Comparison of ENCODE assay signal across 23 cellular contexts in genomic region chr16:17246974-17247718, GRCh38.
DNase-seq lines count a peak whose midpoint lies in the region; ATAC-seq, FAIRE-seq and TF ChIP-seq lines count a peak whose summit lies in the region.
"Had no signal": no experiment of that assay in that cellular context is flagged by ENCODE, and none has a peak within 500 bp of the region (broad histone marks: within the 10 kb centered on the region; RNA-seq: fewer than 3 reads in every experiment).

No MANE protein-coding gene starts in this region.

- H3K27me3 Mint-ChIP-seq in activated naive CD8-positive, alpha-beta T cell treated with anti-CD3 and anti-CD28 coated beads, Interleukin-2, amount 10 ng/mL, durations not matched to agents 7 days and 5 days, result no peaks in the 10 kb centered on the region
- no peaks in the 10 kb centered on the region for H3K27me3 Mint-ChIP-seq in activated naive CD8-positive, alpha-beta T cell treated with anti-CD3 and anti-CD28 coated beads for 36 hours
- H3K27me3 Mint-ChIP-seq in type B pancreatic cell, result peaks cover 5% of the 10 kb centered on the region
- H3K27me3 Mint-ChIP-seq: CD4-positive, alpha-beta T cell had no signal

- no peak for DNase-seq in activated naive CD8-positive, alpha-beta T cell treated with anti-CD3 and anti-CD28 coated beads, Interleukin-2, amount 10 ng/mL, durations not matched to agents 7 days and 5 days
- no peak for DNase-seq in activated naive CD8-positive, alpha-beta T cell treated with anti-CD3 and anti-CD28 coated beads for 36 hours
- peak; percentile 68 for DNase-seq in NCI-H2029 (lab: John Stamatoyannopoulos, UW)
- DNase-seq in K562 (ENCODE audit: extremely low read depth in 1 of 4, low spot score in 3 of 4), result no peak
- DNase-seq in stomach, result peak; percentile 44
- DNase-seq in type B pancreatic cell (ENCODE audit: extremely low spot score, unreplicated experiment), result no peak
- DNase-seq in NCI-H748 treated with DMSO at 0.1 percent for 48 hours (lab: John Stamatoyannopoulos, UW), result no peak
- DNase-seq: BE2C; CD4-positive, alpha-beta T cell; EL; GF-D8; IMR-90; Karpas-422; MV-4-11; NCI-H1417; NCI-H1694 treated with DMSO at 0.1 percent for 48 hours; NCI-H2107; NCI-H446 treated with DMSO at 0.1 percent for 48 hours; NCI-H82; Right ventricle myocardium superior had no signal

- H3K4me1 ChIP-seq in K562 (replicated peaks in 1 of 2; ENCODE audit: control insufficient read depth in 2 of 2, insufficient read depth in 2 of 2, low read length in 2 of 2) (no peaks in the 10 kb centered on the region), stomach (peaks cover 5 to 20% (median 12%) of the 10 kb centered on the region in 4 donors)
- H3K4me1 ChIP-seq: A549, BE2C had no signal

- CTCF ChIA-PET in K562 (lab: Yijun Ruan, JAX; ENCODE audit: low intra/inter-chr PET ratio), result no interaction called here

- peaks cover 17% of the 10 kb centered on the region for H3K4me1 Mint-ChIP-seq in activated naive CD8-positive, alpha-beta T cell treated with anti-CD3 and anti-CD28 coated beads, Interleukin-2, amount 10 ng/mL, durations not matched to agents 7 days and 5 days
- H3K4me1 Mint-ChIP-seq in activated naive CD8-positive, alpha-beta T cell treated with anti-CD3 and anti-CD28 coated beads for 36 hours, result peaks cover 15% of the 10 kb centered on the region
- no peaks in the 10 kb centered on the region for H3K4me1 Mint-ChIP-seq in type B pancreatic cell (ENCODE audit: unreplicated experiment)

- no peak for TF ChIP-seq RAD21 in K562 (CRISPR knock-in tag; conservative IDR thresholded peaks at IDR 0.05 in 1 of 2, IDR thresholded peaks at IDR 0.05 in 1 of 2)

- no peaks in the 10 kb centered on the region for H3K9me1 ChIP-seq in K562 (ENCODE audit: control insufficient read depth, insufficient read depth, low read length)

- H3K36me3 ChIP-seq in K562 (ENCODE audit: control insufficient read depth, insufficient read depth, low read length) (no peaks in the 10 kb centered on the region), stomach (no peaks in the 10 kb centered on the region)
- H3K36me3 ChIP-seq: BE2C had no signal

- no peak for ATAC-seq in activated naive CD8-positive, alpha-beta T cell treated with anti-CD3 and anti-CD28 coated beads, Interleukin-2, amount 10 ng/mL, durations not matched to agents 7 days and 5 days (ENCODE audit: low read depth)
- no peak for ATAC-seq in K562
- no peak for ATAC-seq in GM21526 (IDR thresholded peaks at IDR 0.05; ENCODE audit: low FRiP score, unreplicated experiment)
- ATAC-seq: A549 had no signal

- BruUV-seq in K562 (replicated peaks; lab: Mats Ljungman, UMichigan), result no TSS peak

- WGBS in K562 (ENCODE audit: insufficient coverage, low coverage, missing lambda C conversion rate), result 0% methylated on average over 9 of the region's 10 CpGs
- WGBS in stomach, 5 donors, result 39 to 67% (median 54%) methylated on average over 10 of the region's 10 CpGs

- no peak overlapping the region for H3K4me3 Mint-ChIP-seq in activated naive CD8-positive, alpha-beta T cell treated with anti-CD3 and anti-CD28 coated beads, Interleukin-2, amount 10 ng/mL, durations not matched to agents 7 days and 5 days
- no peak overlapping the region for H3K4me3 Mint-ChIP-seq in activated naive CD8-positive, alpha-beta T cell treated with anti-CD3 and anti-CD28 coated beads for 36 hours
- H3K4me3 Mint-ChIP-seq in type B pancreatic cell, result no peak overlapping the region
- H3K4me3 Mint-ChIP-seq: CD4-positive, alpha-beta T cell had no signal

- TF ChIP-seq EP300 in K562 (IDR thresholded peaks at IDR 0.05; ENCODE audit: low read length) (no peak), stomach (IDR thresholded peaks at IDR 0.05) (no peak)

- intact Hi-C loops in K562 (cut with micrococcal nuclease) (no loop called here), stomach (cut with DNase I; ENCODE audit: low total_unique reads) (no loop called here)

- H3K79me2 ChIP-seq in K562 (ENCODE audit: control insufficient read depth, insufficient read depth, low read length), result no peaks in the 10 kb centered on the region

- H3K27ac ChIP-seq in K562 (ENCODE audit: extremely low read depth, low read depth, low read length), result no peak overlapping the region
- H3K27ac ChIP-seq in stomach, result peak overlapping the region in 3 of 5 donors; percentile 0 to 66 (median 10)
- H3K27ac ChIP-seq: A549 had no signal

- H3K4me3 ChIP-seq in K562 (no peak overlapping the region), stomach (no peak overlapping the region)
- H3K4me3 ChIP-seq: A549 had no signal

- no peak for FAIRE-seq in K562 (lab: Jason Lieb, UNC)
- FAIRE-seq: A549, H54 had no signal

- no peak overlapping the region for H3K4me2 ChIP-seq in K562 (ENCODE audit: insufficient read depth, low read length)
- H3K4me2 ChIP-seq: A549 had no signal

- peaks cover 52% of the 10 kb centered on the region for H3K36me3 Mint-ChIP-seq in activated naive CD8-positive, alpha-beta T cell treated with anti-CD3 and anti-CD28 coated beads, Interleukin-2, amount 10 ng/mL, durations not matched to agents 7 days and 5 days
- H3K36me3 Mint-ChIP-seq in activated naive CD8-positive, alpha-beta T cell treated with anti-CD3 and anti-CD28 coated beads for 36 hours, result peaks cover 5% of the 10 kb centered on the region
- no peaks in the 10 kb centered on the region for H3K36me3 Mint-ChIP-seq in type B pancreatic cell

- in situ Hi-C loops in K562 (cut with MboI), result no loop called here

- TF ChIP-seq POLR2A in K562 (conservative IDR thresholded peaks at IDR 0.05) (no peak), stomach (IDR thresholded peaks at IDR 0.05) (no peak)

- TF ChIP-seq CTCF in K562 (IDR thresholded peaks at IDR 0.05 in 2 of 3, conservative IDR thresholded peaks at IDR 0.05 in 1 of 3; ENCODE audit: insufficient read depth in 2 of 3, low read depth in 1 of 3, low read length in 3 of 3) (no peak), stomach (IDR thresholded peaks at IDR 0.05) (no peak), type B pancreatic cell (conservative IDR thresholded peaks at IDR 0.05) (no peak)

- POLR2A ChIA-PET in activated naive CD8-positive, alpha-beta T cell treated with anti-CD3 and anti-CD28 coated beads, Interleukin-2, amount 10 ng/mL, durations not matched to agents 7 days and 5 days (lab: Charles Lee), result no interaction called here
- POLR2A ChIA-PET in K562 (lab: Yijun Ruan, JAX), result no interaction called here

- no peak overlapping the region for H2AFZ ChIP-seq in K562 (ENCODE audit: low read depth, low read length)

- no peak overlapping the region for H3K9ac ChIP-seq in K562 (ENCODE audit: insufficient read depth in 1 of 2, low read depth in 2 of 2, low read length in 2 of 2)

- H4K20me1 ChIP-seq in K562 (replicated peaks; ENCODE audit: control insufficient read depth, insufficient read depth, low read length), result no peaks in the 10 kb centered on the region; the same call in none of the 2 replicates

- no peaks in the 10 kb centered on the region for H3K9me3 Mint-ChIP-seq in activated naive CD8-positive, alpha-beta T cell treated with anti-CD3 and anti-CD28 coated beads, Interleukin-2, amount 10 ng/mL, durations not matched to agents 7 days and 5 days
- H3K9me3 Mint-ChIP-seq in activated naive CD8-positive, alpha-beta T cell treated with anti-CD3 and anti-CD28 coated beads for 36 hours, result no peaks in the 10 kb centered on the region
- H3K9me3 Mint-ChIP-seq in type B pancreatic cell, result peaks cover 4% of the 10 kb centered on the region
- H3K9me3 Mint-ChIP-seq: CD4-positive, alpha-beta T cell had no signal

- H3K27me3 ChIP-seq in K562 (ENCODE audit: control insufficient read depth in 2 of 2, insufficient read depth in 2 of 2, low read length in 2 of 2) (peaks cover 0 to 26% of the 10 kb centered on the region in 2 experiments; a peak in 2 of 5 replicates), stomach (no peaks in the 10 kb centered on the region)

- H3K9me3 ChIP-seq in K562 (replicated peaks; ENCODE audit: control insufficient read depth, insufficient read depth, low read depth, low read length) (no peaks in the 10 kb centered on the region), stomach (no peaks in the 10 kb centered on the region)
- H3K9me3 ChIP-seq: A549, BE2C had no signal

- peak overlapping the region; percentile 7 for H3K27ac Mint-ChIP-seq in activated naive CD8-positive, alpha-beta T cell treated with anti-CD3 and anti-CD28 coated beads, Interleukin-2, amount 10 ng/mL, durations not matched to agents 7 days and 5 days
- H3K27ac Mint-ChIP-seq in activated naive CD8-positive, alpha-beta T cell treated with anti-CD3 and anti-CD28 coated beads for 36 hours, result no peak overlapping the region
- H3K27ac Mint-ChIP-seq in type B pancreatic cell, result no peak overlapping the region
- H3K27ac Mint-ChIP-seq: CD4-positive, alpha-beta T cell had no signal

TF ChIP-seq in K562, 482 proteins besides CTCF, POLR2A, EP300 and RAD21:
- TF ChIP-seq IFI16 (CRISPR knock-in tag; IDR thresholded peaks at IDR 0.05) (no peak), ZNF24 (IDR thresholded peaks at IDR 0.05) (peak; percentile 66; the same call in 1 of the 2 replicates), SRSF1 (IDR thresholded peaks at IDR 0.05; ENCODE audit: low read depth, low read length) (no peak), ZBTB9 (CRISPR knock-in tag; IDR thresholded peaks at IDR 0.05) (no peak)

Comparison
In these comparisons a context has a peak if more than half of its experiments do, and no peak if none do; other contexts are left out.
1. DNase-seq: peak in NCI-H2029 (single experiment) and stomach (single experiment); none in activated naive CD8-positive, alpha-beta T cell treated with anti-CD3 and anti-CD28 coated beads, Interleukin-2, amount 10 ng/mL, durations not matched to agents 7 days and 5 days (single experiment), activated naive CD8-positive, alpha-beta T cell treated with anti-CD3 and anti-CD28 coated beads for 36 hours (single experiment), K562 (0 of 4), type B pancreatic cell (single experiment) and NCI-H748 treated with DMSO at 0.1 percent for 48 hours (single experiment).